ENCODE assay signal across 24 cellular contexts in genomic region chr10:67302701-67303100, GRCh38.
"Had no signal": no experiment of that assay in that cellular context is flagged by ENCODE, and none has a peak within 500 bp of the region (broad histone marks: within the 10 kb centered on the region; RNA-seq: fewer than 3 reads in every experiment).

No MANE protein-coding gene starts in this region.

- H3K4me1 ChIP-seq: esophagus squamous epithelium, gastrocnemius medialis, heart right ventricle, left lung, lower lobe of right lung had no signal

- DNase-seq: cortex of kidney; effector CD8-positive, alpha-beta T cell; effector memory CD8-positive, alpha-beta T cell; endodermal cell; erythroblast; esophagus squamous epithelium; foreskin fibroblast; foreskin melanocyte; gastrocnemius medialis; glutamatergic neuron; head of caudate nucleus; heart right ventricle; hippocampal formation; left cardiac atrium; left lung; left ventricle myocardium superior; lower lobe of right lung; mesenchymal stem cell; mucosa of descending colon; naive B cell had no signal

- H3K4me1 Mint-ChIP-seq: endodermal cell, naive B cell had no signal

- H3K27ac Mint-ChIP-seq: dendritic cell treated with granulocyte-macrophage colony-stimulating factor and Interleukin-4, amounts not matched to agents 40 ng/mL and 50 ng/mL, for 4 days; effector memory CD8-positive, alpha-beta T cell; endodermal cell; mesothelial cell of epicardium; naive B cell had no signal

- H3K36me3 Mint-ChIP-seq: mesothelial cell of epicardium, naive B cell had no signal

- H3K27me3 ChIP-seq: esophagus squamous epithelium, gastrocnemius medialis, heart right ventricle, left lung had no signal

- H3K27me3 Mint-ChIP-seq: dendritic cell treated with granulocyte-macrophage colony-stimulating factor and Interleukin-4, amounts not matched to agents 40 ng/mL and 50 ng/mL, for 4 days; effector memory CD8-positive, alpha-beta T cell; naive B cell had no signal

- H3K4me3 ChIP-seq: esophagus squamous epithelium, gastrocnemius medialis, heart right ventricle, left lung, lower lobe of right lung, mucosa of descending colon had no signal

- H3K36me3 ChIP-seq: esophagus squamous epithelium, gastrocnemius medialis, heart right ventricle, left lung, lower lobe of right lung had no signal

- H3K27ac ChIP-seq: epithelial cell of prostate, esophagus squamous epithelium, gastrocnemius medialis, heart right ventricle, left lung, lower lobe of right lung had no signal

- ATAC-seq: effector memory CD8-positive, alpha-beta T cell; esophagus mucosa; gastrocnemius medialis; heart right ventricle; left cardiac atrium; left lung; left ventricle myocardium superior; lower lobe of right lung; mucosa of descending colon had no signal

- H3K4me3 Mint-ChIP-seq: dendritic cell treated with granulocyte-macrophage colony-stimulating factor and Interleukin-4, amounts not matched to agents 40 ng/mL and 50 ng/mL, for 4 days; effector memory CD8-positive, alpha-beta T cell; endodermal cell; mesothelial cell of epicardium; naive B cell had no signal

- H3K9me3 ChIP-seq: esophagus squamous epithelium, gastrocnemius medialis, heart right ventricle, left lung, lower lobe of right lung, mucosa of descending colon had no signal

- H3K9me3 Mint-ChIP-seq: dendritic cell treated with granulocyte-macrophage colony-stimulating factor and Interleukin-4, amounts not matched to agents 40 ng/mL and 50 ng/mL, for 4 days; endodermal cell had no signal
